26 cellular contexts compared by ENCODE assay signal in genomic region chr3:100009285-100010086, GRCh38.
A peak's percentile ranks its signal among the peaks of the same experiment; 100 is the strongest.
DNase-seq lines count a peak whose midpoint lies in the region; ATAC-seq, FAIRE-seq and TF ChIP-seq lines count a peak whose summit lies in the region.
"Had no signal": no experiment of that assay in that cellular context is flagged by ENCODE, and none has a peak within 500 bp of the region (broad histone marks: within the 10 kb centered on the region; RNA-seq: fewer than 3 reads in every experiment).

No MANE protein-coding gene starts in this region.

- H3K27me3 ChIP-seq in left ventricle myocardium inferior (ENCODE audit: low read depth) (no peaks in the 10 kb centered on the region), right atrium auricular region (no peaks in the 10 kb centered on the region), endothelial cell of umbilical vein (ENCODE audit: control insufficient read depth in 2 of 2, insufficient read depth in 2 of 2, low read length in 2 of 2) (no peaks in the 10 kb centered on the region), parathyroid adenoma (ENCODE audit: control insufficient read depth, insufficient read depth, low read length) (no peaks in the 10 kb centered on the region)
- no peaks in the 10 kb centered on the region for H3K27me3 ChIP-seq in CD8-positive, alpha-beta T cell (ENCODE audit: insufficient read depth, low read length)
- H3K27me3 ChIP-seq: adrenal gland, breast epithelium had no signal

- H3K36me3 Mint-ChIP-seq in CD8-positive, alpha-beta T cell = peaks cover 11% of the 10 kb centered on the region

- no peaks in the 10 kb centered on the region for H4K20me1 ChIP-seq in endothelial cell of umbilical vein (replicated peaks; ENCODE audit: control insufficient read depth, extremely low read depth, insufficient read depth, low read length)

- TF ChIP-seq POLR2A in endothelial cell of umbilical vein (IDR thresholded peaks at IDR 0.05; ENCODE audit: low read depth, low read length) = no peak

- no peaks in the 10 kb centered on the region for H3K4me1 Mint-ChIP-seq in CD8-positive, alpha-beta T cell (ENCODE audit: low read depth)

- H3K27ac ChIP-seq in left ventricle myocardium inferior (replicated peaks) (peak overlapping the region; percentile 71), right atrium auricular region (peak overlapping the region in 1 of 2 donors; percentile 24), endothelial cell of umbilical vein (ENCODE audit: insufficient read depth, low read depth, low read length) (peak overlapping the region; percentile 53), parathyroid adenoma (no peak overlapping the region)
- H3K27ac ChIP-seq in CD8-positive, alpha-beta T cell (ENCODE audit: low read depth, low read length) = no peak overlapping the region
- H3K27ac ChIP-seq: A549, adrenal gland, breast epithelium, KMS-11 had no signal

- dilution Hi-C loops in endothelial cell of umbilical vein (cut with MboI; ENCODE audit: extremely low pct_ligation_motif_present, low sequenced_read_pairs) = no loop called here

- H3K4me2 ChIP-seq in endothelial cell of umbilical vein (ENCODE audit: insufficient read depth, low read length) (peak overlapping the region; percentile 37), parathyroid adenoma (ENCODE audit: low read length) (no peak overlapping the region)
- H3K4me2 ChIP-seq: A549, KMS-11 had no signal

- H3K27ac Mint-ChIP-seq in CD8-positive, alpha-beta T cell = no peak overlapping the region
- H3K27ac Mint-ChIP-seq: B cell; naive thymus-derived CD8-positive, alpha-beta T cell; type B pancreatic cell had no signal

- FAIRE-seq in endothelial cell of umbilical vein (lab: Jason Lieb, UNC) = no peak
- FAIRE-seq: A549, endometrium, H1 had no signal

- H3K9ac ChIP-seq in endothelial cell of umbilical vein (replicated peaks; ENCODE audit: extremely low read depth, insufficient read depth, low read length) = no peak overlapping the region
- no peak overlapping the region for H3K9ac ChIP-seq in parathyroid adenoma
- H3K9ac ChIP-seq: KMS-11 had no signal

- CTCF ChIA-PET in endothelial cell of umbilical vein (lab: Charles Lee) = interaction anchor here (0.6 to 1.5 kb wide), 4 partner anchors 17 to 245 kb away, joined by 3 to 5 read pairs (median 4); no protein-coding TSS in a partner anchor
- CTCF ChIA-PET in CD8-positive, alpha-beta T cell (lab: Charles Lee) = no interaction called here

- POLR2A ChIA-PET in endothelial cell of umbilical vein (lab: Charles Lee) = no interaction called here
- POLR2A ChIA-PET in CD8-positive, alpha-beta T cell (lab: Charles Lee) = no interaction called here

- no peaks in the 10 kb centered on the region for H3K9me1 ChIP-seq in endothelial cell of umbilical vein (replicated peaks; ENCODE audit: control insufficient read depth, extremely low read depth, insufficient read depth, low read length)

- no TSS peak for BruUV-seq in endothelial cell of umbilical vein (replicated peaks; lab: Mats Ljungman, UMichigan)

- H3K4me3 Mint-ChIP-seq in CD8-positive, alpha-beta T cell = no peak overlapping the region
- H3K4me3 Mint-ChIP-seq: B cell; naive thymus-derived CD8-positive, alpha-beta T cell; type B pancreatic cell had no signal

- no peak overlapping the region for H3K4me3 ChIP-seq in left ventricle myocardium inferior
- no peak overlapping the region for H3K4me3 ChIP-seq in right atrium auricular region
- no peak overlapping the region for H3K4me3 ChIP-seq in endothelial cell of umbilical vein (replicated peaks in 1 of 3; ENCODE audit: insufficient read depth in 1 of 3, low read depth in 1 of 3, low read length in 3 of 3)
- H3K4me3 ChIP-seq in parathyroid adenoma (ENCODE audit: low read depth, low read length) = no peak overlapping the region
- no peak overlapping the region for H3K4me3 ChIP-seq in CD8-positive, alpha-beta T cell (ENCODE audit: low read depth, low read length)
- H3K4me3 ChIP-seq: A549, adrenal gland, breast epithelium had no signal

- H3K36me3 ChIP-seq in left ventricle myocardium inferior (no peaks in the 10 kb centered on the region), right atrium auricular region (no peaks in the 10 kb centered on the region), endothelial cell of umbilical vein (ENCODE audit: control insufficient read depth in 2 of 2, extremely low read depth in 1 of 2, insufficient read depth in 2 of 2, low read length in 2 of 2) (no peaks in the 10 kb centered on the region), parathyroid adenoma (ENCODE audit: control insufficient read depth, insufficient read depth, low read length) (no peaks in the 10 kb centered on the region)
- H3K36me3 ChIP-seq in CD8-positive, alpha-beta T cell (ENCODE audit: insufficient read depth, low read length) = no peaks in the 10 kb centered on the region
- H3K36me3 ChIP-seq: adrenal gland, breast epithelium had no signal

- peaks cover 62% of the 10 kb centered on the region for H3K4me1 ChIP-seq in left ventricle myocardium inferior
- H3K4me1 ChIP-seq in right atrium auricular region = peaks cover 0 to 56% of the 10 kb centered on the region in 2 donors
- peaks cover 58% of the 10 kb centered on the region for H3K4me1 ChIP-seq in endothelial cell of umbilical vein (ENCODE audit: control insufficient read depth, extremely low read depth, insufficient read depth, low read length)
- H3K4me1 ChIP-seq in parathyroid adenoma = peaks cover 7% of the 10 kb centered on the region
- no peaks in the 10 kb centered on the region for H3K4me1 ChIP-seq in CD8-positive, alpha-beta T cell (ENCODE audit: insufficient read depth, low read length)
- H3K4me1 ChIP-seq: breast epithelium had no signal

- no peaks in the 10 kb centered on the region for H3K9me3 Mint-ChIP-seq in CD8-positive, alpha-beta T cell

- no peak for DNase-seq in left ventricle myocardium inferior
- DNase-seq in right atrium auricular region (ENCODE audit: low spot score) = no peak
- peak; percentile 81 for DNase-seq in endothelial cell of umbilical vein (ENCODE audit: low read depth, low spot score)
- DNase-seq in activated naive CD4-positive, alpha-beta T cell (lab: John Stamatoyannopoulos, UW) = no peak
- DNase-seq in CD8-positive, alpha-beta T cell = no peak
- DNase-seq in activated CD4-positive, CD25-positive, alpha-beta regulatory T cell treated with anti-CD3 and anti-CD28 coated beads, Interleukin-2, amount 50 U/mL, for 72 hours = no peak
- DNase-seq: activated CD4-positive, alpha-beta T cell treated with anti-CD3 and anti-CD28 coated beads for 1 hour; activated gamma-delta T cell; activated T-cell treated with anti-CD3 and anti-CD28 coated beads, Interleukin-2, amount 50 U/mL, for 1 hour; adrenal gland; GDM1; glutamatergic neuron; left cardiac atrium; NCI-H146; NCI-H510A treated with DMSO at 0.1 percent for 48 hours; T-helper 1 cell had no signal

- no peaks in the 10 kb centered on the region for H3K27me3 Mint-ChIP-seq in CD8-positive, alpha-beta T cell (ENCODE audit: low read depth)
- H3K27me3 Mint-ChIP-seq: B cell; naive thymus-derived CD8-positive, alpha-beta T cell; type B pancreatic cell had no signal

- TF ChIP-seq CTCF in left ventricle myocardium inferior (IDR thresholded peaks at IDR 0.05; ENCODE audit: borderline replicate concordance) = no peak
- no peak for TF ChIP-seq CTCF in right atrium auricular region (IDR thresholded peaks at IDR 0.05)
- TF ChIP-seq CTCF in endothelial cell of umbilical vein (IDR thresholded peaks at IDR 0.05; ENCODE audit: extremely low read depth in 1 of 2, insufficient read depth in 1 of 2, low read depth in 1 of 2, low read length in 2 of 2) = no peak
- TF ChIP-seq CTCF in parathyroid adenoma (IDR thresholded peaks at IDR 0.05) = no peak
- TF ChIP-seq CTCF in CD8-positive, alpha-beta T cell (IDR thresholded peaks at IDR 0.05) = no peak

- H3K79me2 ChIP-seq in endothelial cell of umbilical vein (ENCODE audit: control insufficient read depth, insufficient read depth, low read length) (no peaks in the 10 kb centered on the region), parathyroid adenoma (no peaks in the 10 kb centered on the region)

- H2AFZ ChIP-seq in endothelial cell of umbilical vein (ENCODE audit: low read depth, low read length) (no peak overlapping the region), parathyroid adenoma (peak overlapping the region; percentile 25)

- ATAC-seq in GM19328 (IDR thresholded peaks at IDR 0.05; ENCODE audit: unreplicated experiment) = no peak
- ATAC-seq in CD8-positive, alpha-beta T cell = no peak
- ATAC-seq: A549; left cardiac atrium; naive thymus-derived CD8-positive, alpha-beta T cell had no signal

- H3K9me3 ChIP-seq in left ventricle myocardium inferior (replicated peaks) (no peaks in the 10 kb centered on the region), right atrium auricular region (no peaks in the 10 kb centered on the region), endothelial cell of umbilical vein (replicated peaks; ENCODE audit: control insufficient read depth, insufficient read depth, low read length) (no peaks in the 10 kb centered on the region), parathyroid adenoma (ENCODE audit: control insufficient read depth, low read length) (no peaks in the 10 kb centered on the region)
- no peaks in the 10 kb centered on the region for H3K9me3 ChIP-seq in CD8-positive, alpha-beta T cell (ENCODE audit: low read length)
- H3K9me3 ChIP-seq: A549, adrenal gland, breast epithelium had no signal

- intact Hi-C loops in left ventricle myocardium inferior (cut with micrococcal nuclease) (no loop called here), endothelial cell of umbilical vein (cut with micrococcal nuclease) (loop anchor here (2.0 to 5.0 kb wide), 2 partner anchors 31 to 243 kb away; no protein-coding TSS in a partner anchor)
- intact Hi-C loops in CD8-positive, alpha-beta T cell (cut with DNase I, micrococcal nuclease) = no loop called here

TF ChIP-seq in endothelial cell of umbilical vein, 7 proteins besides CTCF, POLR2A, EP300 and RAD21:
- TF ChIP-seq POLR2AphosphoS5 (IDR thresholded peaks at IDR 0.05; ENCODE audit: insufficient read depth, low read depth, low read length) (no peak), FOS (IDR thresholded peaks at IDR 0.05; ENCODE audit: borderline replicate concordance, insufficient read depth, low read length) (no peak), GATA2 (IDR thresholded peaks at IDR 0.05; ENCODE audit: insufficient read depth, insufficient read length, low read depth, low read length) (no peak), JUN (IDR thresholded peaks at IDR 0.05; ENCODE audit: borderline replicate concordance, insufficient read depth, insufficient read length, low read depth) (peak; percentile 15)

Comparison
In these comparisons a context has a peak if more than half of its experiments do, and no peak if none do; other contexts are left out.
1. H3K27ac ChIP-seq: peak in left ventricle myocardium inferior (single experiment) and endothelial cell of umbilical vein (single experiment); none in parathyroid adenoma (single experiment) and CD8-positive, alpha-beta T cell (single experiment).